In genomic region chr3:66617351-66617750, GRCh38 we compare ENCODE assay signal across 26 cellular contexts.
"Had no signal": no experiment of that assay in that cellular context is flagged by ENCODE, and none has a peak within 500 bp of the region (broad histone marks: within the 10 kb centered on the region; RNA-seq: fewer than 3 reads in every experiment).

No MANE protein-coding gene starts in this region.

- H3K36me3 ChIP-seq: left ventricle myocardium inferior, right lobe of liver, stomach, vagina had no signal

- DNase-seq: activated CD4-positive, alpha-beta memory T cell treated with anti-CD3 and anti-CD28 coated beads, Interleukin-2, amount 10 ng/mL, durations not matched to agents 7 days and 5 days; activated CD4-positive, alpha-beta T cell treated with anti-CD3 and anti-CD28 coated beads, Interleukin-2, amount 10 ng/mL, durations not matched to agents 24 days and 14 days; activated CD4-positive, CD25-positive, alpha-beta regulatory T cell treated with anti-CD3 and anti-CD28 coated beads, Interleukin-2, amount 50 U/mL, for 72 hours; activated CD8-positive, alpha-beta memory T cell treated with anti-CD3 and anti-CD28 coated beads, Interleukin-2, amount 50 U/mL, for 48 hours; activated gamma-delta T cell; activated naive CD4-positive, alpha-beta T cell treated with anti-CD3 and anti-CD28 coated beads, Interleukin-2, amount 10 ng/mL, durations not matched to agents 7 days and 5 days; activated naive CD8-positive, alpha-beta T cell treated with anti-CD3 and anti-CD28 coated beads, Interleukin-2, amount 10 ng/mL, durations not matched to agents 7 days and 5 days; activated T-cell treated with anti-CD3 and anti-CD28 coated beads, Interleukin-2, amount 50 U/mL, for 24 hours; central memory CD4-positive, alpha-beta T cell; dermis blood vessel endothelial cell; effector CD4-positive, alpha-beta T cell; glutamatergic neuron; left ventricle myocardium inferior; naive thymus-derived CD4-positive, alpha-beta T cell; occipital lobe; right lobe of liver; small intestine; stimulated activated CD4-positive, alpha-beta T cell treated with anti-CD3 and anti-CD28 coated beads, Interleukin-1b, Interleukin-23, amount 100 ng/mL, for 48 hours; stimulated activated CD4-positive, alpha-beta T cell treated with anti-CD3 and anti-CD28 coated beads, Interleukin-4, amount 100 ng/mL, for 4 hours; stimulated activated CD8-positive, alpha-beta memory T cell treated with anti-CD3 and anti-CD28 coated beads, Interleukin-4, amount 100 ng/mL, for 48 hours; stimulated activated naive B cell treated with anti-CD40 and anti-IgM and Interleukin-4, amounts not matched to agents 10 μg/mL and 1 μg/mL and 100 μg/mL, for 72 hours; stomach; T-helper 9 cell had no signal

- H3K27ac ChIP-seq: epithelial cell of prostate, left ventricle myocardium inferior, right lobe of liver, vagina had no signal

- H3K9me3 ChIP-seq: left ventricle myocardium inferior, right lobe of liver, stomach, vagina had no signal

- H3K4me1 ChIP-seq: right lobe of liver, vagina had no signal

- ATAC-seq: naive thymus-derived CD4-positive, alpha-beta T cell; right lobe of liver; stimulated activated naive B cell treated with anti-CD40 and anti-IgM and Interleukin-4, amounts not matched to agents 10 μg/mL and 1 μg/mL and 100 μg/mL, for 72 hours had no signal

- H3K27me3 ChIP-seq: right lobe of liver, stomach, vagina had no signal

- H3K4me3 ChIP-seq: left ventricle myocardium inferior, lung, right lobe of liver, stomach, vagina had no signal
